In the genomic region with DNA sequence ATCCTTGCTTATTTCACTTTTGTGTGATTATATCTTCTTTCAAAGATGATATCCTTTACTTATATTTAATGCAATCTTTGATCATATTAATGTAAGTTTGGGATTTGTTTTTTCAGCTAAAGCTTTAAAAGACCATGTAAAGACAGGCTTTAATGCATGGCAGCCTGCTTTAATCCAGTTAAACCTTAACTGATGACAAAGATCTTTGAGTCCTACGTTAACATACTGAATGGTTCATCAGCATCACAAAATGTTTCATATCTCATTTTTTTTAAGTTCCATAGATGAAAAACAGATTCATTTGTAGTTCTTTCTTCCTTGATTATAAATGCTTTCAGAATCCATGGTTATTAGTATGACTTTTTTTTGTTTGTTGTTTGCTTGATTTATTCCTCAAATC, we compare ENCODE assay signal across 8 cellular contexts.
"Had no signal": no experiment of that assay in that cellular context is flagged by ENCODE, and none has a peak within 500 bp of the region (broad histone marks: within the 10 kb centered on the region; RNA-seq: fewer than 3 reads in every experiment).

No MANE protein-coding gene starts in this region.

- ATAC-seq: GM23338, HCT116, HepG2 had no signal

- FAIRE-seq: HepG2 had no signal

- H3K27ac ChIP-seq: HL-60 had no signal

- H3K36me3 ChIP-seq: HAP-1 had no signal

- H3K4me3 ChIP-seq: GM23338, HAP-1 had no signal

- H3K9me3 ChIP-seq: HAP-1 had no signal

- H3K4me1 ChIP-seq: HAP-1 had no signal

- DNase-seq: H7, HFFc6, KBM-7 had no signal
